In genomic region chr14:105857223-105857815, GRCh38 we compare ENCODE assay signal across 15 cellular contexts.
DNase-seq lines count a peak whose midpoint lies in the region; ATAC-seq and TF ChIP-seq lines count a peak whose summit lies in the region.
"Had no signal": no experiment of that assay in that cellular context is flagged by ENCODE, and none has a peak within 500 bp of the region (broad histone marks: within the 10 kb centered on the region; RNA-seq: fewer than 3 reads in every experiment).

No MANE protein-coding gene starts in this region.

- peak overlapping the region; percentile 63 for H3K27ac Mint-ChIP-seq in T-helper 1 cell treated with Interleukin-12 subunit alpha and Interleukin-12 subunit beta and Interleukin-4 antibody, amounts not matched to agents 30 μg/mL and 1 μg/mL, for 36 hours
- H3K27ac Mint-ChIP-seq: activated naive CD4-positive, alpha-beta T cell treated with anti-CD3 and anti-CD28 coated beads, Interleukin-2, amount 50 U/mL, for 24 hours had no signal

- peak overlapping the region; percentile 63 for H3K4me3 Mint-ChIP-seq in T-helper 1 cell treated with Interleukin-12 subunit alpha and Interleukin-12 subunit beta and Interleukin-4 antibody, amounts not matched to agents 30 μg/mL and 1 μg/mL, for 36 hours
- H3K4me3 Mint-ChIP-seq: activated naive CD4-positive, alpha-beta T cell treated with anti-CD3 and anti-CD28 coated beads, Interleukin-2, amount 50 U/mL, for 24 hours had no signal

- intact Hi-C loops in left ventricle myocardium superior (cut with micrococcal nuclease), result no loop called here

- no peak overlapping the region for H3K4me3 ChIP-seq in suprapubic skin
- H3K4me3 ChIP-seq: HAP-1, K562 had no signal

- H3K27me3 Mint-ChIP-seq in T-helper 1 cell treated with Interleukin-12 subunit alpha and Interleukin-12 subunit beta and Interleukin-4 antibody, amounts not matched to agents 30 μg/mL and 1 μg/mL, for 36 hours (ENCODE audit: low read depth), result no peaks in the 10 kb centered on the region

- H3K27me3 ChIP-seq in suprapubic skin, result no peaks in the 10 kb centered on the region

- TF ChIP-seq CTCF in suprapubic skin (IDR thresholded peaks at IDR 0.05), result no peak

- no peak for ATAC-seq in left ventricle myocardium superior
- no peak for ATAC-seq in HG02870 (IDR thresholded peaks at IDR 0.05; ENCODE audit: unreplicated experiment)
- no peak for ATAC-seq in GM21390 (IDR thresholded peaks at IDR 0.05; ENCODE audit: unreplicated experiment)
- ATAC-seq: K562 had no signal

- no peaks in the 10 kb centered on the region for H3K36me3 ChIP-seq in suprapubic skin
- H3K36me3 ChIP-seq: HAP-1 had no signal

- H3K9me3 ChIP-seq in suprapubic skin, result no peaks in the 10 kb centered on the region
- H3K9me3 ChIP-seq: HAP-1 had no signal

- 83% methylated on average over 1 of the region's 1 CpG for WGBS in suprapubic skin

- no peak overlapping the region for H3K27ac ChIP-seq in suprapubic skin
- H3K27ac ChIP-seq: parathyroid adenoma had no signal

- peak; percentile 77 for DNase-seq in activated effector memory CD4-positive, alpha-beta T cell treated with anti-CD3 and anti-CD28 coated beads, Interleukin-2, amount 50 U/mL, for 16 hours
- DNase-seq in activated effector memory CD4-positive, alpha-beta T cell treated with Interleukin-2 at 50 U/mL for 16 hours, result no peak
- DNase-seq in left ventricle myocardium superior (peak; percentile 22), suprapubic skin (ENCODE audit: low spot score in 2 of 2) (peak; percentile 50 to 71), NCI-H1092 treated with DMSO at 0.1 percent for 48 hours (lab: John Stamatoyannopoulos, UW) (no peak)
- DNase-seq: cortex of kidney, EL, NCI-H187 treated with DMSO at 0.1 percent for 48 hours had no signal

- H3K9me3 Mint-ChIP-seq in T-helper 1 cell treated with Interleukin-12 subunit alpha and Interleukin-12 subunit beta and Interleukin-4 antibody, amounts not matched to agents 30 μg/mL and 1 μg/mL, for 36 hours, result no peaks in the 10 kb centered on the region
- H3K9me3 Mint-ChIP-seq: activated naive CD4-positive, alpha-beta T cell treated with anti-CD3 and anti-CD28 coated beads, Interleukin-2, amount 50 U/mL, for 24 hours had no signal

- no peak for TF ChIP-seq POLR2A in suprapubic skin (IDR thresholded peaks at IDR 0.05)

- H3K4me1 Mint-ChIP-seq in T-helper 1 cell treated with Interleukin-12 subunit alpha and Interleukin-12 subunit beta and Interleukin-4 antibody, amounts not matched to agents 30 μg/mL and 1 μg/mL, for 36 hours (ENCODE audit: low read depth), result peaks cover 46% of the 10 kb centered on the region

- peaks cover 9% of the 10 kb centered on the region for H3K36me3 Mint-ChIP-seq in T-helper 1 cell treated with Interleukin-12 subunit alpha and Interleukin-12 subunit beta and Interleukin-4 antibody, amounts not matched to agents 30 μg/mL and 1 μg/mL, for 36 hours (ENCODE audit: low read depth)
- H3K36me3 Mint-ChIP-seq: activated naive CD4-positive, alpha-beta T cell treated with anti-CD3 and anti-CD28 coated beads, Interleukin-2, amount 50 U/mL, for 24 hours had no signal

- no peaks in the 10 kb centered on the region for H3K4me1 ChIP-seq in suprapubic skin
- H3K4me1 ChIP-seq: HAP-1, parathyroid adenoma had no signal

- no peak for TF ChIP-seq EP300 in suprapubic skin (IDR thresholded peaks at IDR 0.05)

Comparison
In these comparisons a context has a peak if more than half of its experiments do, and no peak if none do; other contexts are left out.
1. DNase-seq: peak in activated effector memory CD4-positive, alpha-beta T cell treated with anti-CD3 and anti-CD28 coated beads, Interleukin-2, amount 50 U/mL, for 16 hours (single experiment), left ventricle myocardium superior (single experiment) and suprapubic skin (2 of 2); none in activated effector memory CD4-positive, alpha-beta T cell treated with Interleukin-2 at 50 U/mL for 16 hours (single experiment) and NCI-H1092 treated with DMSO at 0.1 percent for 48 hours (single experiment).